ENCODE assay signal across 8 cellular contexts in genomic region chr2:208890486-208890885, GRCh38.
"Had no signal": no experiment of that assay in that cellular context is flagged by ENCODE, and none has a peak within 500 bp of the region (broad histone marks: within the 10 kb centered on the region; RNA-seq: fewer than 3 reads in every experiment).

No MANE protein-coding gene starts in this region.

- H3K27ac ChIP-seq: KMS-11 had no signal

- H2AFZ ChIP-seq: GM23338 had no signal

- H3K36me3 ChIP-seq: HAP-1 had no signal

- H3K9me3 ChIP-seq: HAP-1 had no signal

- ATAC-seq: GM23338, HCT116 had no signal

- H3K9ac ChIP-seq: KMS-11 had no signal

- DNase-seq: HFFc6, Karpas-422, KBM-7 had no signal

- FAIRE-seq: HTR-8/SVneo had no signal

- H3K4me3 ChIP-seq: GM23338, HAP-1 had no signal

- H3K4me1 ChIP-seq: HAP-1 had no signal

- H3K4me2 ChIP-seq: GM23338, KMS-11 had no signal
